1 cellular context compared by ENCODE assay signal in the genomic region with DNA sequence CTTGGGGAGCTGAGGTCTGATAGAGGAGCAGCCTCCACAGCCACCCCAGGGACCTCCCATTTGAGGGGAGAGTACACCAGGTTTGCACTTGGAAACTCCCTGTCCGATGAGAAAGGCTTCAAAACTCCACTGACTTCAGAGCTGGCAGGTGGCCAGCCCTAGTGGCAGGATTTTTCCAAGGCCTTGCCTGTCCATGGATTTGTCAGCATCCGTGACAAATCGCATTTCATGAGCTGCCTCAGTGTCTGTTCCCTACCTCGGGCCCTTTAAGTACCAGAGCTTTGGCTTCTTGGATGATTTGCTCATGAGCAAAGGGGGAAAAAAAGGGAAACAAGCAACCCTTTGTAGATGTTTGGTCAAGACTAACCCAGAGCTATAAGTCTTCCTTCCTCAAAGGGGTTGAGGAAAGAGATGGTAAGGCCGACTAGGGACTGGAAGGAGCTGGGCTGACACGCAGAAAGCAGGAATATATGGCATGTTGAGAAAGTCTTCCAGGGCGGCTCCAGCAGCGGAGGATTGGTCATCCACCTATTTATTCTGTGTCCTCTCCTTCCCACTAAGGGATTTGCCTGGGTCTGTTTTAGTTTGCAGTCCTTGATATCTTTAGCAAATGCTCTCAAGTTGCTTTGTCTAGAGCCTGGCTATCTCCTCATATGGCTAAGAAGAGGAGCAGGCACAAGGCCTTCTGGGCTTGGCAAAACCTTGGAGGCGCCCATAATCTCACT.
TF ChIP-seq lines count a peak whose summit lies in the region.

No MANE protein-coding gene starts in this region.

TF ChIP-seq in GM23338, 12 proteins besides CTCF, POLR2A, EP300 and RAD21 (continued from another document):
- TF ChIP-seq, protein P1, sequence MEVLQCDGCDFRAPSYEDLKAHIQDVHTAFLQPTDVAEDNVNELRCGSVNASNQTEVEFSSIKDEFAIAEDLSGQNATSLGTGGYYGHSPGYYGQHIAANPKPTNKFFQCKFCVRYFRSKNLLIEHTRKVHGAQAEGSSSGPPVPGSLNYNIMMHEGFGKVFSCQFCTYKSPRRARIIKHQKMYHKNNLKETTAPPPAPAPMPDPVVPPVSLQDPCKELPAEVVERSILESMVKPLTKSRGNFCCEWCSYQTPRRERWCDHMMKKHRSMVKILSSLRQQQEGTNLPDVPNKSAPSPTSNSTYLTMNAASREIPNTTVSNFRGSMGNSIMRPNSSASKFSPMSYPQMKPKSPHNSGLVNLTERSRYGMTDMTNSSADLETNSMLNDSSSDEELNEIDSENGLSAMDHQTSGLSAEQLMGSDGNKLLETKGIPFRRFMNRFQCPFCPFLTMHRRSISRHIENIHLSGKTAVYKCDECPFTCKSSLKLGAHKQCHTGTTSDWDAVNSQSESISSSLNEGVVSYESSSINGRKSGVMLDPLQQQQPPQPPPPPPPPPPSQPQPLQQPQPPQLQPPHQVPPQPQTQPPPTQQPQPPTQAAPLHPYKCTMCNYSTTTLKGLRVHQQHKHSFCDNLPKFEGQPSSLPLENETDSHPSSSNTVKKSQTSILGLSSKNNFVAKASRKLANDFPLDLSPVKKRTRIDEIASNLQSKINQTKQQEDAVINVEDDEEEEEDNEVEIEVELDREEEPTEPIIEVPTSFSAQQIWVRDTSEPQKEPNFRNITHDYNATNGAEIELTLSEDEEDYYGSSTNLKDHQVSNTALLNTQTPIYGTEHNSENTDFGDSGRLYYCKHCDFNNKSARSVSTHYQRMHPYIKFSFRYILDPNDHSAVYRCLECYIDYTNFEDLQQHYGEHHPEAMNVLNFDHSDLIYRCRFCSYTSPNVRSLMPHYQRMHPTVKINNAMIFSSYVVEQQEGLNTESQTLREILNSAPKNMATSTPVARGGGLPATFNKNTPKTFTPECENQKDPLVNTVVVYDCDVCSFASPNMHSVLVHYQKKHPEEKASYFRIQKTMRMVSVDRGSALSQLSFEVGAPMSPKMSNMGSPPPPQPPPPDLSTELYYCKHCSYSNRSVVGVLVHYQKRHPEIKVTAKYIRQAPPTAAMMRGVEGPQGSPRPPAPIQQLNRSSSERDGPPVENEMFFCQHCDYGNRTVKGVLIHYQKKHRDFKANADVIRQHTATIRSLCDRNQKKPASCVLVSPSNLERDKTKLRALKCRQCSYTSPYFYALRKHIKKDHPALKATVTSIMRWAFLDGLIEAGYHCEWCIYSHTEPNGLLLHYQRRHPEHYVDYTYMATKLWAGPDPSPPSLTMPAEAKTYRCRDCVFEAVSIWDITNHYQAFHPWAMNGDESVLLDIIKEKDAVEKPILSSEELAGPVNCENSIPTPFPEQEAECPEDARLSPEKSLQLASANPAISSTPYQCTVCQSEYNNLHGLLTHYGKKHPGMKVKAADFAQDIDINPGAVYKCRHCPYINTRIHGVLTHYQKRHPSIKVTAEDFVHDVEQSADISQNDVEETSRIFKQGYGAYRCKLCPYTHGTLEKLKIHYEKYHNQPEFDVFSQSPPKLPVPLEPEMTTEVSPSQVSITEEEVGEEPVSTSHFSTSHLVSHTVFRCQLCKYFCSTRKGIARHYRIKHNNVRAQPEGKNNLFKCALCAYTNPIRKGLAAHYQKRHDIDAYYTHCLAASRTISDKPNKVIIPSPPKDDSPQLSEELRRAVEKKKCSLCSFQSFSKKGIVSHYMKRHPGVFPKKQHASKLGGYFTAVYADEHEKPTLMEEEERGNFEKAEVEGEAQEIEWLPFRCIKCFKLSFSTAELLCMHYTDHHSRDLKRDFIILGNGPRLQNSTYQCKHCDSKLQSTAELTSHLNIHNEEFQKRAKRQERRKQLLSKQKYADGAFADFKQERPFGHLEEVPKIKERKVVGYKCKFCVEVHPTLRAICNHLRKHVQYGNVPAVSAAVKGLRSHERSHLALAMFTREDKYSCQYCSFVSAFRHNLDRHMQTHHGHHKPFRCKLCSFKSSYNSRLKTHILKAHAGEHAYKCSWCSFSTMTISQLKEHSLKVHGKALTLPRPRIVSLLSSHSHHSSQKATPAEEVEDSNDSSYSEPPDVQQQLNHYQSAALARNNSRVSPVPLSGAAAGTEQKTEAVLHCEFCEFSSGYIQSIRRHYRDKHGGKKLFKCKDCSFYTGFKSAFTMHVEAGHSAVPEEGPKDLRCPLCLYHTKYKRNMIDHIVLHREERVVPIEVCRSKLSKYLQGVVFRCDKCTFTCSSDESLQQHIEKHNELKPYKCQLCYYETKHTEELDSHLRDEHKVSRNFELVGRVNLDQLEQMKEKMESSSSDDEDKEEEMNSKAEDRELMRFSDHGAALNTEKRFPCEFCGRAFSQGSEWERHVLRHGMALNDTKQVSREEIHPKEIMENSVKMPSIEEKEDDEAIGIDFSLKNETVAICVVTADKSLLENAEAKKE (CRISPR knock-in tag; IDR thresholded peaks at IDR 0.05), result no peak
- TF ChIP-seq EZH2phosphoT487 (IDR thresholded peaks at IDR 0.05; ENCODE audit: unreplicated experiment) (no peak), STAT1 (IDR thresholded peaks at IDR 0.05; ENCODE audit: unreplicated experiment) (no peak)
- TF ChIP-seq, protein P2, sequence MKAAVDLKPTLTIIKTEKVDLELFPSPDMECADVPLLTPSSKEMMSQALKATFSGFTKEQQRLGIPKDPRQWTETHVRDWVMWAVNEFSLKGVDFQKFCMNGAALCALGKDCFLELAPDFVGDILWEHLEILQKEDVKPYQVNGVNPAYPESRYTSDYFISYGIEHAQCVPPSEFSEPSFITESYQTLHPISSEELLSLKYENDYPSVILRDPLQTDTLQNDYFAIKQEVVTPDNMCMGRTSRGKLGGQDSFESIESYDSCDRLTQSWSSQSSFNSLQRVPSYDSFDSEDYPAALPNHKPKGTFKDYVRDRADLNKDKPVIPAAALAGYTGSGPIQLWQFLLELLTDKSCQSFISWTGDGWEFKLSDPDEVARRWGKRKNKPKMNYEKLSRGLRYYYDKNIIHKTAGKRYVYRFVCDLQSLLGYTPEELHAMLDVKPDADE (IDR thresholded peaks at IDR 0.05), result no peak
